Comparison of ENCODE assay signal across 2 cellular contexts in the genomic region with DNA sequence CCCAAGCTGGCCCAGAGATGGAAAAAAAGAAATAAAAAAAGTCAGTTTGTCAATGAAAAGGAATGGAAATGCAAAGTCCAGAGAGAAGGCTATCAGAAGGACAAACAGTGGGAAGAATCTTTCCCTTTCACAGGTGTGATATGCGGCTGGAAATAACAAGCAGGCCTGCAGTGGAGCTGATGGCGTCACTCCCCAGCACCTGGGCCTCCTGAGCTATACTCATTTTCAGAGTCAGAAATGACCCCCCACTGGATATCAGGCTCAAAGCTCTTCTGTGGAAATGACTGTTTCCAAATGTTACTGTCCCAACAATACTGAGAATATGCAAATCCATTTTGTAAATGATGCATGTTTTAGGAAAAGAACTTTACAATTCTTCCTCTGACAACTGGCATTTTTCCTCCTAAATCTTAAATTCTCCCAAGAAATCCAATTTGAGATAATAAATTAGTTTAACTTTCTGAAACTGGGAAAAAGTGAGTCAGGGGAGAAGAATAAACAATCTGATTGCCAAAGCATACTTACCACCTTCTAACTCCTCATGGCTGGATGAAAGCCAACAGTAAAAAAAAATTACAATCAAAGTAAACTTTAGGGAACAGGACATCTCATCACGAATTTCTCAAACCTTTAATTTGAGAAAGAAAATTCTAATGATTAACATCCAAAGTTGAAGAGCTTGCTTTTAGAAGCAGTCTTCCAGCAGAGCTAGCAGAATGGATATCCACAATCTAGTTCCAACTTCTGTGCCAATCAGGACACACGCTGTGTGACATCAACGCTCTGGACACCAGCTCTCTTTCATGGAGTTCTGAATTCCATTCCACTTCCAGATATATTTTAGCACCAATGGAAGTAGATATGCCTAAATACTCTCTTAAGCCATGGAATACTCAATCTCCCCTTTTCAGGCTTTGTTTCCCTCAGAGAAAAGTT.
TF ChIP-seq lines count a peak whose summit lies in the region.

No MANE protein-coding gene starts in this region.

TF ChIP-seq in SK-N-SH treated with all-trans-retinoic acid at 6 μM for 48 hours, 23 proteins besides CTCF, POLR2A, EP300 and RAD21:
- TF ChIP-seq ISL1 (CRISPR knock-in tag; IDR thresholded peaks at IDR 0.05) (peak; percentile 29; the same call in 1 of the 2 replicates), ZC3H10 (CRISPR knock-in tag; IDR thresholded peaks at IDR 0.05) (no peak)

TF ChIP-seq in H1, 55 proteins besides CTCF, POLR2A, EP300 and RAD21:
- TF ChIP-seq CBX5 (IDR thresholded peaks at IDR 0.05; ENCODE audit: low read depth, low read length) (no peak), TEAD4 (IDR thresholded peaks at IDR 0.05; ENCODE audit: low read depth, low read length) (no peak), MAX (IDR thresholded peaks at IDR 0.05) (0 out of 2 replicates have a peak, but pooled peaks have one; percentile 0)
